Comparison of ENCODE assay signal across 21 cellular contexts in genomic region chr1:175602186-175602585, GRCh38.
"Had no signal": no experiment of that assay in that cellular context is flagged by ENCODE, and none has a peak within 500 bp of the region (broad histone marks: within the 10 kb centered on the region; RNA-seq: fewer than 3 reads in every experiment).

No MANE protein-coding gene starts in this region.

- H3K36me3 ChIP-seq: esophagus muscularis mucosa, neutrophil, right lobe of liver, tibial artery, upper lobe of left lung, uterus had no signal

- H3K27me3 ChIP-seq: right lobe of liver had no signal

- DNase-seq: effector memory CD4-positive, alpha-beta T cell; foreskin melanocyte; head of caudate nucleus; hippocampal formation; left colon; left ventricle myocardium superior; mesendoderm; naive B cell; psoas muscle; retina; right lobe of liver; stimulated activated CD4-positive, alpha-beta T cell treated with anti-CD3 and anti-CD28 coated beads, Interleukin-4, amount 100 ng/mL, for 1 hour; tibial artery; upper lobe of left lung; uterus had no signal

- H3K9me3 ChIP-seq: esophagus muscularis mucosa, neutrophil, psoas muscle, right lobe of liver, tibial artery, upper lobe of left lung, uterus had no signal

- H3K4me3 Mint-ChIP-seq: stimulated activated memory B cell treated with anti-CD40 and anti-IgM and Interleukin-4, amounts not matched to agents 10 μg/mL and 1 μg/mL and 100 μg/mL, for 72 hours; stimulated activated naive CD8-positive, alpha-beta T cell treated with anti-CD3 and anti-CD28 coated beads, Interleukin-15, Interleukin-2, amounts not matched to agents 100 ng/mL and 50 ng/mL, for 24 hours had no signal

- H3K4me1 ChIP-seq: psoas muscle, right lobe of liver, tibial artery, uterus had no signal

- H3K27ac ChIP-seq: epithelial cell of prostate, esophagus muscularis mucosa, neutrophil, psoas muscle, right lobe of liver, tibial artery, uterus had no signal

- H3K27me3 Mint-ChIP-seq: stimulated activated memory B cell treated with anti-CD40 and anti-IgM and Interleukin-4, amounts not matched to agents 10 μg/mL and 1 μg/mL and 100 μg/mL, for 72 hours had no signal

- H3K27ac Mint-ChIP-seq: stimulated activated naive CD8-positive, alpha-beta T cell treated with anti-CD3 and anti-CD28 coated beads, Interleukin-15, Interleukin-2, amounts not matched to agents 100 ng/mL and 50 ng/mL, for 24 hours had no signal

- H3K36me3 Mint-ChIP-seq: naive B cell; stimulated activated memory B cell treated with anti-CD40 and anti-IgM and Interleukin-4, amounts not matched to agents 10 μg/mL and 1 μg/mL and 100 μg/mL, for 72 hours had no signal

- H3K4me3 ChIP-seq: esophagus muscularis mucosa, lung, psoas muscle, right lobe of liver, tibial artery, upper lobe of left lung, uterus had no signal

- ATAC-seq: left colon; left ventricle myocardium superior; psoas muscle; right lobe of liver; stimulated activated memory B cell treated with anti-CD40 and anti-IgM and Interleukin-4, amounts not matched to agents 10 μg/mL and 1 μg/mL and 100 μg/mL, for 72 hours had no signal

- H3K9me3 Mint-ChIP-seq: stimulated activated memory B cell treated with anti-CD40 and anti-IgM and Interleukin-4, amounts not matched to agents 10 μg/mL and 1 μg/mL and 100 μg/mL, for 72 hours; stimulated activated naive CD8-positive, alpha-beta T cell treated with anti-CD3 and anti-CD28 coated beads, Interleukin-15, Interleukin-2, amounts not matched to agents 100 ng/mL and 50 ng/mL, for 24 hours had no signal
